16 cellular contexts compared by ENCODE assay signal in genomic region chr3:60854762-60855161, GRCh38.
DNase-seq lines count a peak whose midpoint lies in the region; ATAC-seq and TF ChIP-seq lines count a peak whose summit lies in the region.
"Had no signal": no experiment of that assay in that cellular context is flagged by ENCODE, and none has a peak within 500 bp of the region (broad histone marks: within the 10 kb centered on the region; RNA-seq: fewer than 3 reads in every experiment).

No MANE protein-coding gene starts in this region.

- no peak overlapping the region for H3K27ac Mint-ChIP-seq in mesothelial cell of epicardium
- H3K27ac Mint-ChIP-seq: CD4-positive, CD25-positive, alpha-beta regulatory T cell had no signal

- H3K4me3 ChIP-seq in AG10803 (ENCODE audit: low read length) (no peak overlapping the region), GM23248 (no peak overlapping the region), fibroblast of the aortic adventitia (ENCODE audit: low read depth, low read length) (no peak overlapping the region)

- DNase-seq in AG10803 (ENCODE audit: low read depth): peak; percentile 11
- peak; percentile 15 for DNase-seq in GM23248
- DNase-seq in OCI-M1 (lab: John Stamatoyannopoulos, UW): peak; percentile 27
- DNase-seq in fibroblast of the aortic adventitia (ENCODE audit: low read depth): peak; percentile 0
- DNase-seq in D341Med (ENCODE audit: low spot score): no peak
- no peak for DNase-seq in mesothelial cell of epicardium (ENCODE audit: low spot score in 2 of 2, unreplicated experiment in 2 of 2)
- DNase-seq: Caco-2; CD4-positive, CD25-positive, alpha-beta regulatory T cell; NCI-H1417; NCI-H187 treated with DMSO at 0.1 percent for 48 hours; NCI-H69; NK-92 treated with Interleukin-12 subunit alpha and Interleukin-12 subunit beta, amount 100 ng/mL, for 24 hours; SK-N-SH had no signal

- H3K9me3 ChIP-seq in GM23248 (ENCODE audit: low read depth): no peaks in the 10 kb centered on the region
- H3K9me3 ChIP-seq: Caco-2, SK-N-SH had no signal

- peaks cover 8% of the 10 kb centered on the region for H3K9me3 Mint-ChIP-seq in mesothelial cell of epicardium

- no peaks in the 10 kb centered on the region for H4K20me1 ChIP-seq in GM23248 (ENCODE audit: insufficient read depth)

- no peaks in the 10 kb centered on the region for H3K27me3 Mint-ChIP-seq in mesothelial cell of epicardium (ENCODE audit: low read depth)

- H3K4me3 Mint-ChIP-seq in mesothelial cell of epicardium: no peak overlapping the region
- H3K4me3 Mint-ChIP-seq: CD4-positive, CD25-positive, alpha-beta regulatory T cell had no signal

- H3F3A ChIP-seq in GM23248 (ENCODE audit: insufficient read depth): no peaks in the 10 kb centered on the region

- H3K4me1 ChIP-seq in GM23248 (ENCODE audit: insufficient read depth): no peaks in the 10 kb centered on the region
- H3K4me1 ChIP-seq: Caco-2 had no signal

- H3K9me2 ChIP-seq in GM23248 (ENCODE audit: insufficient read depth): no peaks in the 10 kb centered on the region
- H3K9me2 ChIP-seq: SK-N-SH had no signal

- H3K36me3 ChIP-seq in GM23248 (ENCODE audit: low read depth): no peaks in the 10 kb centered on the region

- no peak overlapping the region for H3K4me2 ChIP-seq in GM23248 (ENCODE audit: unreplicated experiment)
- H3K4me2 ChIP-seq: KMS-11, SK-N-SH had no signal

- in situ Hi-C loops in GM23248 (cut with MboI): no loop called here

- TF ChIP-seq CTCF in AG10803 (conservative IDR thresholded peaks at IDR 0.05; ENCODE audit: low read length): no peak
- no peak for TF ChIP-seq CTCF in fibroblast of the aortic adventitia (IDR thresholded peaks at IDR 0.05; ENCODE audit: insufficient read depth, low read length)
- TF ChIP-seq CTCF in mesothelial cell of epicardium (IDR thresholded peaks at IDR 0.05; ENCODE audit: unreplicated experiment): no peak

- H3K9ac ChIP-seq in GM23248: no peak overlapping the region
- H3K9ac ChIP-seq: KMS-11, SK-N-SH had no signal

- H3K79me2 ChIP-seq in GM23248 (ENCODE audit: insufficient read depth): no peaks in the 10 kb centered on the region

- no peak overlapping the region for H2AFZ ChIP-seq in GM23248

- H3K27me3 ChIP-seq in GM23248 (replicated peaks; ENCODE audit: insufficient read depth): no peaks in the 10 kb centered on the region

- no peak for ATAC-seq in GM19324 (IDR thresholded peaks at IDR 0.05; ENCODE audit: low FRiP score, unreplicated experiment)
- ATAC-seq in GM18868 (IDR thresholded peaks at IDR 0.05; ENCODE audit: unreplicated experiment): no peak

- H3K27ac ChIP-seq in GM23248: no peak overlapping the region
- H3K27ac ChIP-seq: KMS-11 had no signal

- H3K4me1 Mint-ChIP-seq in mesothelial cell of epicardium: no peaks in the 10 kb centered on the region
- H3K4me1 Mint-ChIP-seq: CD4-positive, CD25-positive, alpha-beta regulatory T cell had no signal

- H3K36me3 Mint-ChIP-seq in mesothelial cell of epicardium: no peaks in the 10 kb centered on the region
- H3K36me3 Mint-ChIP-seq: CD4-positive, CD25-positive, alpha-beta regulatory T cell had no signal

Comparison
In these comparisons a context has a peak if more than half of its experiments do, and no peak if none do; other contexts are left out.
1. DNase-seq: peak in AG10803 (single experiment), GM23248 (single experiment), OCI-M1 (single experiment) and fibroblast of the aortic adventitia (single experiment); none in D341Med (single experiment) and mesothelial cell of epicardium (0 of 2).